1 cellular context compared by ENCODE assay signal in the genomic region with DNA sequence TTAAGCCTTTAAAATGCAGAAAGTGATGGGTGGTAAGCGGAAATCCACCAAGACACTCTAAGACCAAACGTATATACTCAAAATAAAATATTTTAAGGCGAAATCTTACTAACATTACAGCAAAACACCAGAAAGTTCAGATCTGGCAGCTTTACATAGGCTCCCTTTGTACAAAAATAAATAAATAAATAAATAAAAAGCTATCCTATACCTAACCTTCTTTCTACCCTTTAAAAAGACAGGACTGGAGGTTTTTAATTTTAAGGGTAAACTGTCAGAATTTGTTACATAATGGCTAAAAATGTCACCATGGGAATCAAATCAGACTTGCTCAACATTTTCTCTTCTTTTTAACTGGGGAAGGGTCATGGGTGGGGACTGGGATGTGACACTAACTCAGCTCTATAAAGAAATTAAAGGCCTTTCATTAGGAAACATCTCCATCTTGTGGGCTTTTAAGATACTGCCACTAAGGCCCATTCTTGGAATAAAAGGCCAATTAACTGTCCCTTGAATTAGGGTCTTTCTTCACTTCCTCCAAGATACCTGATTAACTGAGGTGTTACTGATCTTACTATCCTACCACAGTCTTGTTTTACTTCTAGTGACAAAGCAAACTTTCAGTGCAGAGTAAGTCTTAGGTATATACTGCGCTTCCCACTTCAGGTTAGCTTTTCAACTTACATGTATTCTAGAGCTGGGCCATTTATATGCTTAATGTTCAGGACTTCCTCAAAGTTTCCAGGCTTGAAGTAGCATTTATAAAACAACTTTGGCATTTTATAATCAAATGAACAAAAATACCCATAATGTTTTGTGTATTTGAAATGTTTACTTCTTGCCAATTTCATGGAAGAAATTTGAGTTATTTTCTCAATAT.
A peak's percentile ranks its signal among the peaks of the same experiment; 100 is the strongest.
TF ChIP-seq lines count a peak whose summit lies in the region.

No MANE protein-coding gene starts in this region.

TF ChIP-seq in K562, 482 proteins besides CTCF, POLR2A, EP300 and RAD21 (continued from another document):
- TF ChIP-seq, protein P1, sequence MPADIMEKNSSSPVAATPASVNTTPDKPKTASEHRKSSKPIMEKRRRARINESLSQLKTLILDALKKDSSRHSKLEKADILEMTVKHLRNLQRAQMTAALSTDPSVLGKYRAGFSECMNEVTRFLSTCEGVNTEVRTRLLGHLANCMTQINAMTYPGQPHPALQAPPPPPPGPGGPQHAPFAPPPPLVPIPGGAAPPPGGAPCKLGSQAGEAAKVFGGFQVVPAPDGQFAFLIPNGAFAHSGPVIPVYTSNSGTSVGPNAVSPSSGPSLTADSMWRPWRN (IDR thresholded peaks at IDR 0.05; ENCODE audit: low read depth): no peak
- TF ChIP-seq SMARCA4 (IDR thresholded peaks at IDR 0.05) (peak; percentile 23; the same call in 1 of the 2 replicates), MYC (IDR thresholded peaks at IDR 0.05; ENCODE audit: low read depth, low read length) (no peak), MYC (CRISPR knock-in tag; IDR thresholded peaks at IDR 0.05; ENCODE audit: borderline replicate concordance, low read depth) (no peak)
